ENCODE assay signal across 25 cellular contexts in genomic region chr22:17318817-17319216, GRCh38. TPM values are rescaled to one million over a fixed set of nuclear protein-coding genes. Genes with fewer than 3 reads are reported as not detected.
"Had no signal": no experiment of that assay in that cellular context is flagged by ENCODE, and none has a peak within 500 bp of the region (broad histone marks: within the 10 kb centered on the region; RNA-seq: fewer than 3 reads in every experiment).

No MANE protein-coding gene starts in this region.

- H3K36me3 Mint-ChIP-seq: activated CD8-positive, alpha-beta memory T cell treated with anti-CD3 and anti-CD28 coated beads, Interleukin-2, amount 10 ng/mL, durations not matched to agents 7 days and 5 days; activated naive CD4-positive, alpha-beta T cell treated with anti-CD3 and anti-CD28 coated beads, Interleukin-2, amount 50 U/mL, for 72 hours had no signal

- DNase-seq: activated B cell treated with CpG ODN at 0.5 μM for 24 hours; activated CD4-positive, alpha-beta T cell treated with anti-CD3 and anti-CD28 coated beads for 1 hour; activated CD4-positive, alpha-beta T cell treated with anti-CD3 and anti-CD28 coated beads, Interleukin-2, amount 10 ng/mL, durations not matched to agents 24 days and 14 days; activated CD4-positive, alpha-beta T cell treated with anti-CD3 and anti-CD28 coated beads, Interleukin-2, amount 50 U/mL, for 48 hours; activated CD8-positive, alpha-beta memory T cell treated with anti-CD3 and anti-CD28 coated beads, Interleukin-2, amount 10 ng/mL, durations not matched to agents 7 days and 5 days; activated effector memory CD4-positive, alpha-beta T cell treated with anti-CD3 and anti-CD28 coated beads, Interleukin-2, amount 50 U/mL, for 16 hours; activated naive CD4-positive, alpha-beta T cell treated with Interleukin-2 at 50 U/mL for 16 hours; activated naive CD8-positive, alpha-beta T cell treated with anti-CD3 and anti-CD28 coated beads, Interleukin-2, amount 50 U/mL, for 24 hours; activated T-cell treated with anti-CD3 and anti-CD28 coated beads, Interleukin-2, amount 50 U/mL, for 24 hours; amniotic stem cell; body of pancreas; KG1; NCI-H1092; NCI-H1930; NCI-H446 treated with DMSO at 0.1 percent for 48 hours; NCI-H524 treated with DMSO at 0.1 percent for 48 hours; NCI-H748 treated with DMSO at 0.1 percent for 48 hours; PC-3; SHP77; SW 1271 had no signal

- H3K36me3 ChIP-seq: ascending aorta, SJSA1 had no signal

- H3K27me3 Mint-ChIP-seq: activated naive CD8-positive, alpha-beta T cell treated with anti-CD3 and anti-CD28 coated beads, Interleukin-2, amount 50 U/mL, for 24 hours; activated T-cell treated with anti-CD3 and anti-CD28 coated beads, Interleukin-2, amount 50 U/mL, for 24 hours had no signal

- ATAC-seq: activated CD8-positive, alpha-beta memory T cell treated with anti-CD3 and anti-CD28 coated beads, Interleukin-2, amount 10 ng/mL, durations not matched to agents 7 days and 5 days; activated naive CD4-positive, alpha-beta T cell treated with anti-CD3 and anti-CD28 coated beads, Interleukin-2, amount 50 U/mL, for 72 hours; activated naive CD8-positive, alpha-beta T cell treated with anti-CD3 and anti-CD28 coated beads, Interleukin-2, amount 50 U/mL, for 24 hours; body of pancreas; PC-3; SK-N-SH treated with all-trans-retinoic acid at 6 μM for 48 hours had no signal

- H3K27me3 ChIP-seq: ascending aorta, body of pancreas, SJSA1 had no signal

- H3K4me3 Mint-ChIP-seq: activated B cell treated with CpG ODN at 0.5 μM for 24 hours; activated CD4-positive, alpha-beta T cell treated with anti-CD3 and anti-CD28 coated beads, Interleukin-2, amount 10 ng/mL, durations not matched to agents 24 days and 14 days; activated CD8-positive, alpha-beta memory T cell treated with anti-CD3 and anti-CD28 coated beads, Interleukin-2, amount 10 ng/mL, durations not matched to agents 7 days and 5 days; activated naive CD8-positive, alpha-beta T cell treated with anti-CD3 and anti-CD28 coated beads, Interleukin-2, amount 50 U/mL, for 24 hours; activated T-cell treated with anti-CD3 and anti-CD28 coated beads, Interleukin-2, amount 50 U/mL, for 24 hours had no signal

- H3K4me3 ChIP-seq: ascending aorta, body of pancreas, SJSA1 had no signal

- H3K27ac Mint-ChIP-seq: activated B cell treated with CpG ODN at 0.5 μM for 24 hours; activated CD4-positive, alpha-beta T cell treated with anti-CD3 and anti-CD28 coated beads, Interleukin-2, amount 10 ng/mL, durations not matched to agents 24 days and 14 days; activated CD8-positive, alpha-beta memory T cell treated with anti-CD3 and anti-CD28 coated beads, Interleukin-2, amount 10 ng/mL, durations not matched to agents 7 days and 5 days; activated naive CD4-positive, alpha-beta T cell treated with anti-CD3 and anti-CD28 coated beads, Interleukin-2, amount 50 U/mL, for 72 hours; activated naive CD8-positive, alpha-beta T cell treated with anti-CD3 and anti-CD28 coated beads, Interleukin-2, amount 50 U/mL, for 24 hours; activated T-cell treated with anti-CD3 and anti-CD28 coated beads, Interleukin-2, amount 50 U/mL, for 24 hours had no signal

- H3K9me3 ChIP-seq: ascending aorta, body of pancreas, SJSA1 had no signal

- H3K4me1 ChIP-seq: ascending aorta, body of pancreas, SJSA1 had no signal

- H3K9me3 Mint-ChIP-seq: activated B cell treated with CpG ODN at 0.5 μM for 24 hours; activated CD4-positive, alpha-beta T cell treated with anti-CD3 and anti-CD28 coated beads, Interleukin-2, amount 10 ng/mL, durations not matched to agents 24 days and 14 days; activated naive CD4-positive, alpha-beta T cell treated with anti-CD3 and anti-CD28 coated beads, Interleukin-2, amount 50 U/mL, for 72 hours; activated naive CD8-positive, alpha-beta T cell treated with anti-CD3 and anti-CD28 coated beads, Interleukin-2, amount 50 U/mL, for 24 hours; activated T-cell treated with anti-CD3 and anti-CD28 coated beads, Interleukin-2, amount 50 U/mL, for 24 hours had no signal

- H3K4me1 Mint-ChIP-seq: activated CD4-positive, alpha-beta T cell treated with anti-CD3 and anti-CD28 coated beads, Interleukin-2, amount 10 ng/mL, durations not matched to agents 24 days and 14 days; activated CD8-positive, alpha-beta memory T cell treated with anti-CD3 and anti-CD28 coated beads, Interleukin-2, amount 10 ng/mL, durations not matched to agents 7 days and 5 days; activated naive CD8-positive, alpha-beta T cell treated with anti-CD3 and anti-CD28 coated beads, Interleukin-2, amount 50 U/mL, for 24 hours had no signal

- H3K27ac ChIP-seq: ascending aorta, body of pancreas, SJSA1 had no signal

RNA-seq across cellular contexts. Expression of gene CECR2, which starts 50.4 kb away (rescaled TPM):
- total RNA-seq: M059J, PC-3, SJSA1 had no signal
